In genomic region chr11:27698872-27699241, GRCh38 we compare ENCODE assay signal across 8 cellular contexts. TPM values are rescaled to one million over a fixed set of nuclear protein-coding genes. Genes with fewer than 3 reads are reported as not detected.
DNase-seq lines count a peak whose midpoint lies in the region; ATAC-seq and TF ChIP-seq lines count a peak whose summit lies in the region.

No MANE protein-coding gene starts in this region.

- H3K27ac Mint-ChIP-seq in activated CD4-positive, alpha-beta memory T cell treated with anti-CD3 and anti-CD28 coated beads for 36 hours: no peak overlapping the region
- H3K27ac Mint-ChIP-seq in stimulated activated naive B cell treated with anti-CD40 and anti-IgM and Interleukin-4, amounts not matched to agents 10 μg/mL and 1 μg/mL and 100 μg/mL, for 72 hours: peak overlapping the region; percentile 51

- peaks cover 65% of the 10 kb centered on the region for H3K27me3 Mint-ChIP-seq in activated CD4-positive, alpha-beta memory T cell treated with anti-CD3 and anti-CD28 coated beads for 36 hours
- H3K27me3 Mint-ChIP-seq in stimulated activated naive B cell treated with anti-CD40 and anti-IgM and Interleukin-4, amounts not matched to agents 10 μg/mL and 1 μg/mL and 100 μg/mL, for 72 hours: peaks cover 51 to 58% of the 10 kb centered on the region in 2 donors

- CTCF ChIA-PET in activated CD4-positive, alpha-beta memory T cell treated with anti-CD3 and anti-CD28 coated beads for 36 hours (lab: Charles Lee): interaction anchor here (0.5 to 2.8 kb wide), 20 partner anchors 10 to 975 kb away, joined by 3 to 42 read pairs (median 3); partner anchors contain the start of gene KIF18A

- TF ChIP-seq CTCF in C4-2B (conservative IDR thresholded peaks at IDR 0.05): peak; percentile 93
- peak; percentile 81 for TF ChIP-seq CTCF in epithelial cell of esophagus (IDR thresholded peaks at IDR 0.05; ENCODE audit: insufficient read depth, low read depth, low read length, missing control alignments)

- H3K36me3 Mint-ChIP-seq in activated CD4-positive, alpha-beta memory T cell treated with anti-CD3 and anti-CD28 coated beads for 36 hours: no peaks in the 10 kb centered on the region
- no peaks in the 10 kb centered on the region for H3K36me3 Mint-ChIP-seq in stimulated activated naive B cell treated with anti-CD40 and anti-IgM and Interleukin-4, amounts not matched to agents 10 μg/mL and 1 μg/mL and 100 μg/mL, for 72 hours

- ATAC-seq in GM18873 (IDR thresholded peaks at IDR 0.05; ENCODE audit: low FRiP score, unreplicated experiment) (peak; percentile 41), HG03103 (IDR thresholded peaks at IDR 0.05; ENCODE audit: low read depth, unreplicated experiment) (peak; percentile 69)
- peak; percentile 82 to 86 for ATAC-seq in stimulated activated naive B cell treated with anti-CD40 and anti-IgM and Interleukin-4, amounts not matched to agents 10 μg/mL and 1 μg/mL and 100 μg/mL, for 72 hours (replicated peaks)

- H3K9me3 Mint-ChIP-seq in activated CD4-positive, alpha-beta memory T cell treated with anti-CD3 and anti-CD28 coated beads for 36 hours: no peaks in the 10 kb centered on the region
- H3K9me3 Mint-ChIP-seq in stimulated activated naive B cell treated with anti-CD40 and anti-IgM and Interleukin-4, amounts not matched to agents 10 μg/mL and 1 μg/mL and 100 μg/mL, for 72 hours: no peaks in the 10 kb centered on the region

- peaks cover 0 to 35% of the 10 kb centered on the region in 2 donors for H3K4me1 ChIP-seq in muscle layer of duodenum (ENCODE audit: control insufficient read depth in 1 of 2, insufficient read depth in 2 of 2, low read length in 2 of 2)

- H3K4me3 ChIP-seq in epithelial cell of esophagus (ENCODE audit: low read length): peak overlapping the region; percentile 43
- H3K4me3 ChIP-seq in muscle layer of duodenum (ENCODE audit: low read depth in 1 of 2, low read length in 2 of 2): peak overlapping the region; percentile 66 to 70

- H3K27ac ChIP-seq in C4-2B: no peak overlapping the region
- no peak overlapping the region for H3K27ac ChIP-seq in muscle layer of duodenum (ENCODE audit: low read length)

- H3K9me3 ChIP-seq in muscle layer of duodenum (ENCODE audit: control insufficient read depth in 1 of 2, low read length in 2 of 2): no peaks in the 10 kb centered on the region

- peak; percentile 15 for DNase-seq in NCI-H510A treated with DMSO at 0.1 percent for 48 hours (lab: John Stamatoyannopoulos, UW)
- peak; percentile 84 for DNase-seq in activated CD4-positive, alpha-beta memory T cell treated with anti-CD3 and anti-CD28 coated beads for 36 hours
- DNase-seq in epithelial cell of esophagus (ENCODE audit: low read depth): peak; percentile 78
- peak; percentile 38 for DNase-seq in stimulated activated naive B cell treated with anti-CD40 and anti-IgM and Interleukin-4, amounts not matched to agents 10 μg/mL and 1 μg/mL and 100 μg/mL, for 72 hours

- H3K4me3 Mint-ChIP-seq in activated CD4-positive, alpha-beta memory T cell treated with anti-CD3 and anti-CD28 coated beads for 36 hours: no peak overlapping the region
- H3K4me3 Mint-ChIP-seq in stimulated activated naive B cell treated with anti-CD40 and anti-IgM and Interleukin-4, amounts not matched to agents 10 μg/mL and 1 μg/mL and 100 μg/mL, for 72 hours: peak overlapping the region; percentile 50 to 61

- no peaks in the 10 kb centered on the region for H3K36me3 ChIP-seq in muscle layer of duodenum (ENCODE audit: control insufficient read depth in 1 of 2, insufficient read depth in 2 of 2, low read length in 2 of 2)

- POLR2A ChIA-PET in activated CD4-positive, alpha-beta memory T cell treated with anti-CD3 and anti-CD28 coated beads for 36 hours (lab: Charles Lee): no interaction called here

- H3K4me1 Mint-ChIP-seq in activated CD4-positive, alpha-beta memory T cell treated with anti-CD3 and anti-CD28 coated beads for 36 hours (ENCODE audit: low read depth): peaks cover 27% of the 10 kb centered on the region
- peaks cover 19 to 29% of the 10 kb centered on the region in 2 donors for H3K4me1 Mint-ChIP-seq in stimulated activated naive B cell treated with anti-CD40 and anti-IgM and Interleukin-4, amounts not matched to agents 10 μg/mL and 1 μg/mL and 100 μg/mL, for 72 hours

- peaks cover 49% of the 10 kb centered on the region for H3K27me3 ChIP-seq in muscle layer of duodenum (ENCODE audit: low read depth, low read length)

- intact Hi-C loops in activated CD4-positive, alpha-beta memory T cell treated with anti-CD3 and anti-CD28 coated beads for 36 hours (cut with micrococcal nuclease): loop anchor here (1.0 to 10.0 kb wide), 4 partner anchors 830 to 1636 kb away; no protein-coding TSS in a partner anchor

RNA-seq across cellular contexts. Expression of gene BDNF, which starts 1.4 kb away (rescaled TPM):
- total RNA-seq in activated CD4-positive, alpha-beta memory T cell treated with anti-CD3 and anti-CD28 coated beads for 36 hours: not detected

Comparison
In these comparisons a context has a peak if more than half of its experiments do, and no peak if none do; other contexts are left out.
1. DNase-seq: peak in every context shown above with its lines; median percentile 84 in activated CD4-positive, alpha-beta memory T cell treated with anti-CD3 and anti-CD28 coated beads for 36 hours; 78 in epithelial cell of esophagus; 38 in stimulated activated naive B cell treated with anti-CD40 and anti-IgM and Interleukin-4, amounts not matched to agents 10 μg/mL and 1 μg/mL and 100 μg/mL, for 72 hours; 15 in NCI-H510A treated with DMSO at 0.1 percent for 48 hours.